2 cellular contexts compared by ENCODE assay signal in genomic region chr3:50214824-50215223, GRCh38.
A peak's percentile ranks its signal among the peaks of the same experiment; 100 is the strongest.
TF ChIP-seq lines count a peak whose summit lies in the region.

No MANE protein-coding gene starts in this region.

TF ChIP-seq in liver, 16 proteins besides CTCF, POLR2A, EP300 and RAD21:
- TF ChIP-seq HNF4G (IDR thresholded peaks at IDR 0.05) (no peak), ATF3 (IDR thresholded peaks at IDR 0.05) (no peak), EGR1 (IDR thresholded peaks at IDR 0.05; ENCODE audit: low read depth in 2 of 2) (no peak), YY1 (IDR thresholded peaks at IDR 0.05) (no peak), TAF1 (conservative IDR thresholded peaks at IDR 0.05) (no peak), HNF4A (conservative IDR thresholded peaks at IDR 0.05) (peak in 1 of 2 donors; percentile 77), RXRA (IDR thresholded peaks at IDR 0.05) (peak; percentile 11 to 81)

TF ChIP-seq in HepG2, 621 proteins besides CTCF, POLR2A, EP300 and RAD21:
- TF ChIP-seq ZNF609 (CRISPR knock-in tag; IDR thresholded peaks at IDR 0.05; ENCODE audit: borderline replicate concordance) (no peak), ZNF282 (IDR thresholded peaks at IDR 0.05; ENCODE audit: partially characterized antibody) (no peak), ZKSCAN8 (CRISPR knock-in tag; IDR thresholded peaks at IDR 0.05; ENCODE audit: borderline replicate concordance) (no peak), TBX3 (IDR thresholded peaks at IDR 0.05; ENCODE audit: borderline replicate concordance) (no peak), ZNF12 (CRISPR knock-in tag; IDR thresholded peaks at IDR 0.05) (no peak), KAT8 (CRISPR knock-in tag; IDR thresholded peaks at IDR 0.05) (no peak), BCLAF1 (IDR thresholded peaks at IDR 0.05) (no peak), PRDM15 (CRISPR knock-in tag; IDR thresholded peaks at IDR 0.05) (no peak), SNAPC4 (CRISPR knock-in tag; IDR thresholded peaks at IDR 0.05) (no peak), ZFP37 (CRISPR knock-in tag; IDR thresholded peaks at IDR 0.05; ENCODE audit: borderline replicate concordance) (no peak), RFX3 (CRISPR knock-in tag; IDR thresholded peaks at IDR 0.05) (no peak), RXRB (CRISPR knock-in tag; IDR thresholded peaks at IDR 0.05; ENCODE audit: borderline replicate concordance) (no peak), MAZ (IDR thresholded peaks at IDR 0.05; ENCODE audit: borderline replicate concordance, low read depth, low read length) (no peak), MAZ (CRISPR knock-in tag; IDR thresholded peaks at IDR 0.05; ENCODE audit: low read depth) (no peak), SNAPC2 (CRISPR knock-in tag; IDR thresholded peaks at IDR 0.05) (no peak), REXO4 (CRISPR knock-in tag; IDR thresholded peaks at IDR 0.05; ENCODE audit: borderline replicate concordance) (no peak)
